17 cellular contexts compared by ENCODE assay signal in the genomic region with DNA sequence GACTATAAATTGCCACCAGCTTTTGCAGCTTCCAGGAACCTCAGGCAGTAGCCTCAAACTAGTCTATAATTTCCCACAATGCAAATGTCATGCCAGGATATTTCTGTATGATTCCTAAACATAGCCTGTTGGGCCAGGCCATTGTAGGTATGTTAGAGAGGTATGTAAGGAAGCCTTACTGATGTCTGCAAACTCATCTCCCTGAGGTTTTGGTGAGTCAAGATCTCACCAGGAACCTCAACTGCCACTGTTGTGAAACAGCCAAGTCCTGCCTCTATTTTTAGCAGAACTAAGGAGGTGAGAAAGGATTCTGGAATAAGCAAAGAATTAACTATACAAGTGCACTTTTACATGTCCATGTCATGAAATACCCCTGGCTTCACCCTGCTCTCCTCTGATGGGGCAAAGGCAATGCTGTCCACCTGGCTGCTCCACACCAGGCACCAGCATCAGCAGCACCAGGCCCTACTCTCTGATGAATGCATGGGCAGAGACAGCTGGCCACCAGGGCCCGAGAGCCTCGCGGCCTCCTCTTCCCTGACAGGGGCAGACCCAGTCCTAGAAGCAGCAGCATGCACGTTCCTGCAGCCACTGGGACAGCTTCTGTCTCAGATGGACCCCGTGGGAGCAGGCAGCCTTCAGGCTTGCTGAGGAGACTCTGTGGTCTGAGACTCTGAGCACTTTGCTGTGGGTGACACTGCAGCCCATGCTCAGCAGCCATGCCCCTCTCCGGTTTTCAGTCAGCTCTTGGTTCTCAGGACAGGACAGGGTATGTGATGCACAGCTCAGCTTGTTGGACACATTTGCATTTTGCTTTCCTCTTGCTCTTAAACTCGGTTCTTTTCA.
DNase-seq lines count a peak whose midpoint lies in the region; ATAC-seq, FAIRE-seq and TF ChIP-seq lines count a peak whose summit lies in the region.
"Had no signal": no experiment of that assay in that cellular context is flagged by ENCODE, and none has a peak within 500 bp of the region (broad histone marks: within the 10 kb centered on the region; RNA-seq: fewer than 3 reads in every experiment).

No MANE protein-coding gene starts in this region.

- H3K4me3 Mint-ChIP-seq in activated T-cell treated with anti-CD3 and anti-CD28 coated beads, Interleukin-2, amount 50 U/mL, for 72 hours: peak overlapping the region in 1 of 2 donors; percentile 69
- no peak overlapping the region for H3K4me3 Mint-ChIP-seq in activated T-cell treated with anti-CD3 and anti-CD28 coated beads, Interleukin-2, amount 50 U/mL, for 4 hours
- no peak overlapping the region for H3K4me3 Mint-ChIP-seq in stimulated activated memory B cell treated with anti-CD40 and anti-IgM and Interleukin-4, amounts not matched to agents 10 μg/mL and 1 μg/mL and 100 μg/mL, for 72 hours
- H3K4me3 Mint-ChIP-seq in activated CD4-positive, alpha-beta T cell treated with anti-CD3 and anti-CD28 coated beads, Interleukin-2, amount 10 ng/mL, durations not matched to agents 7 days and 5 days: no peak overlapping the region
- H3K4me3 Mint-ChIP-seq: dendritic cell treated with granulocyte-macrophage colony-stimulating factor and Interleukin-4, amounts not matched to agents 40 ng/mL and 50 ng/mL, for 4 days had no signal

- peak in 1 of 2 donors; percentile 31 for DNase-seq in activated T-cell treated with anti-CD3 and anti-CD28 coated beads, Interleukin-2, amount 50 U/mL, for 72 hours
- no peak for DNase-seq in activated T-cell treated with anti-CD3 and anti-CD28 coated beads, Interleukin-2, amount 50 U/mL, for 4 hours
- DNase-seq in M059J (ENCODE audit: low read depth) (peak; percentile 9), GM12878 (ENCODE audit: low read depth, low spot score) (no peak), RPMI8226 (no peak), GM19238 (ENCODE audit: insufficient read length, low spot score) (no peak)
- DNase-seq in activated CD4-positive, alpha-beta T cell treated with anti-CD3 and anti-CD28 coated beads, Interleukin-2, amount 10 ng/mL, durations not matched to agents 7 days and 5 days: no peak
- DNase-seq: activated CD4-positive, alpha-beta T cell treated with anti-CD3 and anti-CD28 coated beads for 1 hour; activated gamma-delta T cell treated with Interleukin-2 at 50 U/mL for 16 hours; DMS79 treated with DMSO at 0.1 percent for 48 hours; left ventricle myocardium inferior; NCI-H345; nucleus accumbens; SJCRH30 had no signal

- no peak overlapping the region for H3K9ac ChIP-seq in GM12878 (ENCODE audit: control insufficient read depth, insufficient read depth, low read length)
- H3K9ac ChIP-seq: KMS-11 had no signal

- no peaks in the 10 kb centered on the region for H3K9me3 Mint-ChIP-seq in activated T-cell treated with anti-CD3 and anti-CD28 coated beads, Interleukin-2, amount 50 U/mL, for 72 hours
- no peaks in the 10 kb centered on the region for H3K9me3 Mint-ChIP-seq in activated T-cell treated with anti-CD3 and anti-CD28 coated beads, Interleukin-2, amount 50 U/mL, for 4 hours
- H3K9me3 Mint-ChIP-seq in stimulated activated memory B cell treated with anti-CD40 and anti-IgM and Interleukin-4, amounts not matched to agents 10 μg/mL and 1 μg/mL and 100 μg/mL, for 72 hours: no peaks in the 10 kb centered on the region
- H3K9me3 Mint-ChIP-seq in activated CD4-positive, alpha-beta T cell treated with anti-CD3 and anti-CD28 coated beads, Interleukin-2, amount 10 ng/mL, durations not matched to agents 7 days and 5 days: no peaks in the 10 kb centered on the region
- H3K9me3 Mint-ChIP-seq: dendritic cell treated with granulocyte-macrophage colony-stimulating factor and Interleukin-4, amounts not matched to agents 40 ng/mL and 50 ng/mL, for 4 days had no signal

- H4K20me1 ChIP-seq in GM12878 (ENCODE audit: control insufficient read depth, insufficient read depth): no peaks in the 10 kb centered on the region

- no peak overlapping the region for H3K27ac Mint-ChIP-seq in activated T-cell treated with anti-CD3 and anti-CD28 coated beads, Interleukin-2, amount 50 U/mL, for 72 hours
- H3K27ac Mint-ChIP-seq in stimulated activated memory B cell treated with anti-CD40 and anti-IgM and Interleukin-4, amounts not matched to agents 10 μg/mL and 1 μg/mL and 100 μg/mL, for 72 hours: peak overlapping the region; percentile 84
- no peak overlapping the region for H3K27ac Mint-ChIP-seq in activated CD4-positive, alpha-beta T cell treated with anti-CD3 and anti-CD28 coated beads, Interleukin-2, amount 10 ng/mL, durations not matched to agents 7 days and 5 days
- H3K27ac Mint-ChIP-seq: dendritic cell treated with granulocyte-macrophage colony-stimulating factor and Interleukin-4, amounts not matched to agents 40 ng/mL and 50 ng/mL, for 4 days had no signal

- no peaks in the 10 kb centered on the region for H3K79me2 ChIP-seq in GM12878 (ENCODE audit: control insufficient read depth, insufficient read depth, low read length)

- SMC1A ChIA-PET in GM12878 (lab: Charles Lee; ENCODE audit: uncharacterized antibody, unreplicated experiment): no interaction called here

- no peak for TF ChIP-seq RAD21 in GM12878 (IDR thresholded peaks at IDR 0.05; ENCODE audit: insufficient read depth, low read depth, low read length)

- peaks cover 22% of the 10 kb centered on the region for H3K4me1 ChIP-seq in GM12878 (ENCODE audit: control insufficient read depth, insufficient read depth, low read length)
- H3K4me1 ChIP-seq: SJCRH30 had no signal

- no peaks in the 10 kb centered on the region for H3K9me3 ChIP-seq in GM12878 (replicated peaks; ENCODE audit: control insufficient read depth, insufficient read depth, low read length)
- H3K9me3 ChIP-seq: left ventricle myocardium inferior, SJCRH30 had no signal

- H3K27me3 Mint-ChIP-seq in activated T-cell treated with anti-CD3 and anti-CD28 coated beads, Interleukin-2, amount 50 U/mL, for 72 hours (ENCODE audit: low read depth): no peaks in the 10 kb centered on the region
- no peaks in the 10 kb centered on the region for H3K27me3 Mint-ChIP-seq in activated T-cell treated with anti-CD3 and anti-CD28 coated beads, Interleukin-2, amount 50 U/mL, for 4 hours (ENCODE audit: low read depth)
- no peaks in the 10 kb centered on the region for H3K27me3 Mint-ChIP-seq in stimulated activated memory B cell treated with anti-CD40 and anti-IgM and Interleukin-4, amounts not matched to agents 10 μg/mL and 1 μg/mL and 100 μg/mL, for 72 hours
- H3K27me3 Mint-ChIP-seq in activated CD4-positive, alpha-beta T cell treated with anti-CD3 and anti-CD28 coated beads, Interleukin-2, amount 10 ng/mL, durations not matched to agents 7 days and 5 days: no peaks in the 10 kb centered on the region

- no peak for TF ChIP-seq POLR2A in GM12878 (IDR thresholded peaks at IDR 0.05; ENCODE audit: low read depth, low read length)

- intact Hi-C loops in GM12878 (cut with micrococcal nuclease; ENCODE audit: unreplicated experiment): no loop called here

- no peak for TF ChIP-seq CTCF in GM12878 (IDR thresholded peaks at IDR 0.05 in 2 of 3, conservative IDR thresholded peaks at IDR 0.05 in 1 of 3; ENCODE audit: control insufficient read depth in 2 of 3, extremely low read depth in 1 of 3, insufficient read depth in 1 of 3, low read depth in 3 of 3, low read length in 3 of 3)

- CTCF ChIA-PET in GM12878 (lab: Yijun Ruan, JAX): no interaction called here
- CTCF ChIA-PET in activated CD4-positive, alpha-beta T cell treated with anti-CD3 and anti-CD28 coated beads, Interleukin-2, amount 10 ng/mL, durations not matched to agents 7 days and 5 days (lab: Charles Lee): no interaction called here

- no peak overlapping the region for H3K4me3 ChIP-seq in GM12878
- H3K4me3 ChIP-seq: left ventricle myocardium inferior, SJCRH30 had no signal

- no peaks in the 10 kb centered on the region for H3K27me3 ChIP-seq in GM12878 (replicated peaks in 1 of 2; ENCODE audit: control insufficient read depth in 2 of 2, insufficient read depth in 2 of 2, low read length in 1 of 2)
- H3K27me3 ChIP-seq: SJCRH30 had no signal

- in situ Hi-C loops in GM12878 (cut with MboI): no loop called here

- TF ChIP-seq EP300 in GM12878 (IDR thresholded peaks at IDR 0.05; ENCODE audit: borderline replicate concordance in 1 of 2, control insufficient read depth in 1 of 2, low read depth in 2 of 2, low read length in 2 of 2): no peak

- POLR2A ChIA-PET in GM12878 (lab: Charles Lee): no interaction called here
- POLR2A ChIA-PET in activated CD4-positive, alpha-beta T cell treated with anti-CD3 and anti-CD28 coated beads, Interleukin-2, amount 10 ng/mL, durations not matched to agents 7 days and 5 days (lab: Charles Lee): no interaction called here

- no peaks in the 10 kb centered on the region for H3K36me3 ChIP-seq in GM12878 (ENCODE audit: control insufficient read depth in 2 of 2, insufficient read depth in 2 of 2, low read length in 1 of 2)
- H3K36me3 ChIP-seq: SJCRH30 had no signal

- peak; percentile 62 for FAIRE-seq in GM12878 (lab: Jason Lieb, UNC)

- no peak overlapping the region for H3K27ac ChIP-seq in GM12878 (ENCODE audit: control insufficient read depth, insufficient read depth)
- H3K27ac ChIP-seq: KMS-11, left ventricle myocardium inferior, SJCRH30 had no signal

- WGBS in GM12878 (ENCODE audit: insufficient coverage, insufficient replicate concordance, low lambda C conversion rate, missing lambda C conversion rate): 17% methylated on average over 7 of the region's 7 CpGs

- H3K4me2 ChIP-seq in GM12878 (ENCODE audit: control insufficient read depth, insufficient read depth): 0 out of 2 replicates have a peak overlapping the region, but pooled peaks have one; percentile 45
- H3K4me2 ChIP-seq: KMS-11 had no signal

- RAD21 ChIA-PET in GM12878 (lab: Charles Lee; ENCODE audit: unreplicated experiment): no interaction called here

- BruUV-seq in GM12878 (replicated peaks; lab: Mats Ljungman, UMichigan): no TSS peak

- H3K36me3 Mint-ChIP-seq in activated T-cell treated with anti-CD3 and anti-CD28 coated beads, Interleukin-2, amount 50 U/mL, for 72 hours (ENCODE audit: insufficient read depth in 2 of 2): peaks cover 0 to 4% of the 10 kb centered on the region in 2 donors
- H3K36me3 Mint-ChIP-seq in activated T-cell treated with anti-CD3 and anti-CD28 coated beads, Interleukin-2, amount 50 U/mL, for 4 hours (ENCODE audit: insufficient read depth): peaks cover 10% of the 10 kb centered on the region
- H3K36me3 Mint-ChIP-seq in stimulated activated memory B cell treated with anti-CD40 and anti-IgM and Interleukin-4, amounts not matched to agents 10 μg/mL and 1 μg/mL and 100 μg/mL, for 72 hours: peaks cover 9% of the 10 kb centered on the region
- no peaks in the 10 kb centered on the region for H3K36me3 Mint-ChIP-seq in activated CD4-positive, alpha-beta T cell treated with anti-CD3 and anti-CD28 coated beads, Interleukin-2, amount 10 ng/mL, durations not matched to agents 7 days and 5 days (ENCODE audit: low read depth)

- ATAC-seq in activated T-cell treated with anti-CD3 and anti-CD28 coated beads, Interleukin-2, amount 50 U/mL, for 72 hours (replicated peaks in 1 of 2): peak; percentile 46 to 61
- no peak for ATAC-seq in activated T-cell treated with anti-CD3 and anti-CD28 coated beads, Interleukin-2, amount 50 U/mL, for 4 hours
- peak; percentile 36 for ATAC-seq in GM12878
- no peak for ATAC-seq in stimulated activated memory B cell treated with anti-CD40 and anti-IgM and Interleukin-4, amounts not matched to agents 10 μg/mL and 1 μg/mL and 100 μg/mL, for 72 hours

- H3K4me1 Mint-ChIP-seq in activated T-cell treated with anti-CD3 and anti-CD28 coated beads, Interleukin-2, amount 50 U/mL, for 72 hours (ENCODE audit: low read depth): peaks cover 16% of the 10 kb centered on the region
- H3K4me1 Mint-ChIP-seq in activated T-cell treated with anti-CD3 and anti-CD28 coated beads, Interleukin-2, amount 50 U/mL, for 4 hours (ENCODE audit: low read depth): peaks cover 12% of the 10 kb centered on the region
- H3K4me1 Mint-ChIP-seq in stimulated activated memory B cell treated with anti-CD40 and anti-IgM and Interleukin-4, amounts not matched to agents 10 μg/mL and 1 μg/mL and 100 μg/mL, for 72 hours: peaks cover 28% of the 10 kb centered on the region
- peaks cover 18% of the 10 kb centered on the region for H3K4me1 Mint-ChIP-seq in activated CD4-positive, alpha-beta T cell treated with anti-CD3 and anti-CD28 coated beads, Interleukin-2, amount 10 ng/mL, durations not matched to agents 7 days and 5 days

- H2AFZ ChIP-seq in GM12878 (ENCODE audit: control insufficient read depth, low read depth, low read length): no peak overlapping the region

Comparison
In these comparisons a context has a peak if more than half of its experiments do, and no peak if none do; other contexts are left out.
1. ATAC-seq: peak in activated T-cell treated with anti-CD3 and anti-CD28 coated beads, Interleukin-2, amount 50 U/mL, for 72 hours (2 of 2) and GM12878 (single experiment); none in activated T-cell treated with anti-CD3 and anti-CD28 coated beads, Interleukin-2, amount 50 U/mL, for 4 hours (0 of 2) and stimulated activated memory B cell treated with anti-CD40 and anti-IgM and Interleukin-4, amounts not matched to agents 10 μg/mL and 1 μg/mL and 100 μg/mL, for 72 hours (single experiment).